ENCODE assay signal across 1 cellular context in the genomic region with DNA sequence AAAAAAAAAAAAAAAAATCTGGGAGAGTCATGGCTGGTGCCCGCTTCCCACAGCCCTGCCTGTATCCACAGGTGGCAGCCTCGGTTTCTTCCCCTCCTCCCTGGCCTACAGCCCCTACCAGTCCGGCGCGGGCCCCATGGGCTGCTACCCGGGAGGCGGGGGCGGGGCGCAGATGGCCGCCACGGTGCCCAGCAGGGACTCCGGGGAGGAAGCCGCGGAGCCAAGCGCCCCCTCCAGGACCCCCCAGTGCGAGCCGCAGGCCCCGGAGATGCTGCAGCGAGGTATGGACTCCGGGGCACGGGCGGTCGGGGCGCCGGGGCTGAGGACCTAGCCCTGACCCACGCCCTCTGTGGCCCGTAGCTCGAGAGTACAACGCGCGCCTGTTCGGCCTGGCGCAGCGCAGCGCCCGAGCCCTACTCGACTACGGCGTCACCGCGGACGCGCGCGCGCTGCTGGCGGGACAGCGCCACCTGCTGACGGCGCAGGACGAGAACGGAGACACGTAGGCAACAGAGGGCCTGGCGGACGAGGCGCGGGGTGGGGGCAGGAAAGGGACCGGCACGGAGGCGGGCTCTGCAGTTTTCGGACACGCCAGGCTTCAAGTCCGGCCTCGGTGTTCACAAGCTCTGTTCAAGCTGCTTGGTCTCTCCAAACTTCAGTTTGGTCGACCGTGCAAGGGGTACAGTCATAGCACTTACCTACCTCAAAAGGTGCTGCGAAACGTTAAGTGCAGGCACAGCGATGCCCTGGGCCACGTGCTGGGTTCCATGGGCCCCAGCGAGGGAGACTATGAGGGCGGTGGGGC.
TF ChIP-seq lines count a peak whose summit lies in the region.

No MANE protein-coding gene starts in this region.

TF ChIP-seq in HEK293, 187 proteins besides CTCF, POLR2A, EP300 and RAD21 (continued from another document and continues in another):
- TF ChIP-seq, protein P1, sequence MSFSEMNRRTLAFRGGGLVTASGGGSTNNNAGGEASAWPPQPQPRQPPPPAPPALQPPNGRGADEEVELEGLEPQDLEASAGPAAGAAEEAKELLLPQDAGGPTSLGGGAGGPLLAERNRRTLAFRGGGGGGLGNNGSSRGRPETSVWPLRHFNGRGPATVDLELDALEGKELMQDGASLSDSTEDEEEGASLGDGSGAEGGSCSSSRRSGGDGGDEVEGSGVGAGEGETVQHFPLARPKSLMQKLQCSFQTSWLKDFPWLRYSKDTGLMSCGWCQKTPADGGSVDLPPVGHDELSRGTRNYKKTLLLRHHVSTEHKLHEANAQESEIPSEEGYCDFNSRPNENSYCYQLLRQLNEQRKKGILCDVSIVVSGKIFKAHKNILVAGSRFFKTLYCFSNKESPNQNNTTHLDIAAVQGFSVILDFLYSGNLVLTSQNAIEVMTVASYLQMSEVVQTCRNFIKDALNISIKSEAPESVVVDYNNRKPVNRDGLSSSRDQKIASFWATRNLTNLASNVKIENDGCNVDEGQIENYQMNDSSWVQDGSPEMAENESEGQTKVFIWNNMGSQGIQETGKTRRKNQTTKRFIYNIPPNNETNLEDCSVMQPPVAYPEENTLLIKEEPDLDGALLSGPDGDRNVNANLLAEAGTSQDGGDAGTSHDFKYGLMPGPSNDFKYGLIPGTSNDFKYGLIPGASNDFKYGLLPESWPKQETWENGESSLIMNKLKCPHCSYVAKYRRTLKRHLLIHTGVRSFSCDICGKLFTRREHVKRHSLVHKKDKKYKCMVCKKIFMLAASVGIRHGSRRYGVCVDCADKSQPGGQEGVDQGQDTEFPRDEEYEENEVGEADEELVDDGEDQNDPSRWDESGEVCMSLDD (tag by site-specific recombination; IDR thresholded peaks at IDR 0.05), result peak; percentile 71
- TF ChIP-seq ZNF785 (tag by site-specific recombination; IDR thresholded peaks at IDR 0.05), result 0 out of 2 replicates have a peak, but pooled peaks have one; percentile 55
- TF ChIP-seq, protein P2, sequence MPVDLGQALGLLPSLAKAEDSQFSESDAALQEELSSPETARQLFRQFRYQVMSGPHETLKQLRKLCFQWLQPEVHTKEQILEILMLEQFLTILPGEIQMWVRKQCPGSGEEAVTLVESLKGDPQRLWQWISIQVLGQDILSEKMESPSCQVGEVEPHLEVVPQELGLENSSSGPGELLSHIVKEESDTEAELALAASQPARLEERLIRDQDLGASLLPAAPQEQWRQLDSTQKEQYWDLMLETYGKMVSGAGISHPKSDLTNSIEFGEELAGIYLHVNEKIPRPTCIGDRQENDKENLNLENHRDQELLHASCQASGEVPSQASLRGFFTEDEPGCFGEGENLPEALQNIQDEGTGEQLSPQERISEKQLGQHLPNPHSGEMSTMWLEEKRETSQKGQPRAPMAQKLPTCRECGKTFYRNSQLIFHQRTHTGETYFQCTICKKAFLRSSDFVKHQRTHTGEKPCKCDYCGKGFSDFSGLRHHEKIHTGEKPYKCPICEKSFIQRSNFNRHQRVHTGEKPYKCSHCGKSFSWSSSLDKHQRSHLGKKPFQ (tag by site-specific recombination; IDR thresholded peaks at IDR 0.05), result 0 out of 2 replicates have a peak, but pooled peaks have one; percentile 17
- TF ChIP-seq ZNF169 (tag by site-specific recombination; IDR thresholded peaks at IDR 0.05), result no peak
- peak; percentile 42; the same call in 1 of the 2 replicates for TF ChIP-seq ZBTB7A (tag by site-specific recombination; IDR thresholded peaks at IDR 0.05; ENCODE audit: low read depth)
- TF ChIP-seq GLI4 (tag by site-specific recombination; IDR thresholded peaks at IDR 0.05), result peak; percentile 60; the same call in 1 of the 2 replicates
- TF ChIP-seq, protein P3, sequence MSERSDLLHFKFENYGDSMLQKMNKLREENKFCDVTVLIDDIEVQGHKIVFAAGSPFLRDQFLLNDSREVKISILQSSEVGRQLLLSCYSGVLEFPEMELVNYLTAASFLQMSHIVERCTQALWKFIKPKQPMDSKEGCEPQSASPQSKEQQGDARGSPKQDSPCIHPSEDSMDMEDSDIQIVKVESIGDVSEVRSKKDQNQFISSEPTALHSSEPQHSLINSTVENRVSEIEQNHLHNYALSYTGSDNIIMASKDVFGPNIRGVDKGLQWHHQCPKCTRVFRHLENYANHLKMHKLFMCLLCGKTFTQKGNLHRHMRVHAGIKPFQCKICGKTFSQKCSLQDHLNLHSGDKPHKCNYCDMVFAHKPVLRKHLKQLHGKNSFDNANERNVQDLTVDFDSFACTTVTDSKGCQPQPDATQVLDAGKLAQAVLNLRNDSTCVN (tag by site-specific recombination; optimal IDR thresholded peaks at IDR 0.05), result peak; percentile 100
- TF ChIP-seq ZSCAN23 (tag by site-specific recombination; IDR thresholded peaks at IDR 0.05), result no peak
- TF ChIP-seq ZNF354C (tag by site-specific recombination; IDR thresholded peaks at IDR 0.05; ENCODE audit: borderline replicate concordance, low read depth), result no peak
- TF ChIP-seq ZNF214 (tag by site-specific recombination; IDR thresholded peaks at IDR 0.05; ENCODE audit: borderline replicate concordance), result no peak
- TF ChIP-seq ZBTB48 (tag by site-specific recombination; IDR thresholded peaks at IDR 0.05), result peak; percentile 91
- no peak for TF ChIP-seq ZNF521 (tag by site-specific recombination; IDR thresholded peaks at IDR 0.05)
- TF ChIP-seq RBAK (tag by site-specific recombination; IDR thresholded peaks at IDR 0.05), result no peak
- TF ChIP-seq, protein P4, sequence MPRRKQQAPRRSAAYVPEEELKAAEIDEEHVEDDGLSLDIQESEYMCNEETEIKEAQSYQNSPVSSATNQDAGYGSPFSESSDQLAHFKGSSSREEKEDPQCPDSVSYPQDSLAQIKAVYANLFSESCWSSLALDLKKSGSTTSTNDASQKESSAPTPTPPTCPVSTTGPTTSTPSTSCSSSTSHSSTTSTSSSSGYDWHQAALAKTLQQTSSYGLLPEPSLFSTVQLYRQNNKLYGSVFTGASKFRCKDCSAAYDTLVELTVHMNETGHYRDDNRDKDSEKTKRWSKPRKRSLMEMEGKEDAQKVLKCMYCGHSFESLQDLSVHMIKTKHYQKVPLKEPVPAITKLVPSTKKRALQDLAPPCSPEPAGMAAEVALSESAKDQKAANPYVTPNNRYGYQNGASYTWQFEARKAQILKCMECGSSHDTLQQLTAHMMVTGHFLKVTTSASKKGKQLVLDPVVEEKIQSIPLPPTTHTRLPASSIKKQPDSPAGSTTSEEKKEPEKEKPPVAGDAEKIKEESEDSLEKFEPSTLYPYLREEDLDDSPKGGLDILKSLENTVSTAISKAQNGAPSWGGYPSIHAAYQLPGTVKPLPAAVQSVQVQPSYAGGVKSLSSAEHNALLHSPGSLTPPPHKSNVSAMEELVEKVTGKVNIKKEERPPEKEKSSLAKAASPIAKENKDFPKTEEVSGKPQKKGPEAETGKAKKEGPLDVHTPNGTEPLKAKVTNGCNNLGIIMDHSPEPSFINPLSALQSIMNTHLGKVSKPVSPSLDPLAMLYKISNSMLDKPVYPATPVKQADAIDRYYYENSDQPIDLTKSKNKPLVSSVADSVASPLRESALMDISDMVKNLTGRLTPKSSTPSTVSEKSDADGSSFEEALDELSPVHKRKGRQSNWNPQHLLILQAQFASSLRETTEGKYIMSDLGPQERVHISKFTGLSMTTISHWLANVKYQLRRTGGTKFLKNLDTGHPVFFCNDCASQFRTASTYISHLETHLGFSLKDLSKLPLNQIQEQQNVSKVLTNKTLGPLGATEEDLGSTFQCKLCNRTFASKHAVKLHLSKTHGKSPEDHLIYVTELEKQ (tag by site-specific recombination; IDR thresholded peaks at IDR 0.05; ENCODE audit: borderline replicate concordance), result peak; percentile 60; the same call in 1 of the 2 replicates
- TF ChIP-seq, protein P5, sequence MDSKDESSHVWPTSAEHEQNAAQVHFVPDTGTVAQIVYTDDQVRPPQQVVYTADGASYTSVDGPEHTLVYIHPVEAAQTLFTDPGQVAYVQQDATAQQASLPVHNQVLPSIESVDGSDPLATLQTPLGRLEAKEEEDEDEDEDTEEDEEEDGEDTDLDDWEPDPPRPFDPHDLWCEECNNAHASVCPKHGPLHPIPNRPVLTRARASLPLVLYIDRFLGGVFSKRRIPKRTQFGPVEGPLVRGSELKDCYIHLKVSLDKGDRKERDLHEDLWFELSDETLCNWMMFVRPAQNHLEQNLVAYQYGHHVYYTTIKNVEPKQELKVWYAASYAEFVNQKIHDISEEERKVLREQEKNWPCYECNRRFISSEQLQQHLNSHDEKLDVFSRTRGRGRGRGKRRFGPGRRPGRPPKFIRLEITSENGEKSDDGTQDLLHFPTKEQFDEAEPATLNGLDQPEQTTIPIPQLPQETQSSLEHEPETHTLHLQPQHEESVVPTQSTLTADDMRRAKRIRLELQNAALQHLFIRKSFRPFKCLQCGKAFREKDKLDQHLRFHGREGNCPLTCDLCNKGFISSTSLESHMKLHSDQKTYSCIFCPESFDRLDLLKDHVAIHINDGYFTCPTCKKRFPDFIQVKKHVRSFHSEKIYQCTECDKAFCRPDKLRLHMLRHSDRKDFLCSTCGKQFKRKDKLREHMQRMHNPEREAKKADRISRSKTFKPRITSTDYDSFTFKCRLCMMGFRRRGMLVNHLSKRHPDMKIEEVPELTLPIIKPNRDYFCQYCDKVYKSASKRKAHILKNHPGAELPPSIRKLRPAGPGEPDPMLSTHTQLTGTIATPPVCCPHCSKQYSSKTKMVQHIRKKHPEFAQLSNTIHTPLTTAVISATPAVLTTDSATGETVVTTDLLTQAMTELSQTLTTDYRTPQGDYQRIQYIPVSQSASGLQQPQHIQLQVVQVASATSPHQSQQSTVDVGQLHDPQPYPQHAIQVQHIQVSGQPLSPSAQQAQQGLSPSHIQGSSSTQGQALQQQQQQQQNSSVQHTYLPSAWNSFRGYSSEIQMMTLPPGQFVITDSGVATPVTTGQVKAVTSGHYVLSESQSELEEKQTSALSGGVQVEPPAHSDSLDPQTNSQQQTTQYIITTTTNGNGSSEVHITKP (tag by site-specific recombination; IDR thresholded peaks at IDR 0.05), result peak; percentile 37; the same call in 1 of the 2 replicates
- TF ChIP-seq ZIC2 (tag by site-specific recombination; IDR thresholded peaks at IDR 0.05), result peak; percentile 99
- no peak for TF ChIP-seq ZNF248 (tag by site-specific recombination; IDR thresholded peaks at IDR 0.05)
- TF ChIP-seq ZNF544 (tag by site-specific recombination; IDR thresholded peaks at IDR 0.05), result no peak
- TF ChIP-seq, protein P6, sequence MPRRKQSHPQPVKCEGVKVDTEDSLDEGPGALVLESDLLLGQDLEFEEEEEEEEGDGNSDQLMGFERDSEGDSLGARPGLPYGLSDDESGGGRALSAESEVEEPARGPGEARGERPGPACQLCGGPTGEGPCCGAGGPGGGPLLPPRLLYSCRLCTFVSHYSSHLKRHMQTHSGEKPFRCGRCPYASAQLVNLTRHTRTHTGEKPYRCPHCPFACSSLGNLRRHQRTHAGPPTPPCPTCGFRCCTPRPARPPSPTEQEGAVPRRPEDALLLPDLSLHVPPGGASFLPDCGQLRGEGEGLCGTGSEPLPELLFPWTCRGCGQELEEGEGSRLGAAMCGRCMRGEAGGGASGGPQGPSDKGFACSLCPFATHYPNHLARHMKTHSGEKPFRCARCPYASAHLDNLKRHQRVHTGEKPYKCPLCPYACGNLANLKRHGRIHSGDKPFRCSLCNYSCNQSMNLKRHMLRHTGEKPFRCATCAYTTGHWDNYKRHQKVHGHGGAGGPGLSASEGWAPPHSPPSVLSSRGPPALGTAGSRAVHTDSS (tag by site-specific recombination; IDR thresholded peaks at IDR 0.05), result no peak
- TF ChIP-seq ZNF843 (tag by site-specific recombination; IDR thresholded peaks at IDR 0.05), result peak; percentile 74
- TF ChIP-seq ZNF473 (tag by site-specific recombination; IDR thresholded peaks at IDR 0.05), result no peak
- peak; percentile 88 for TF ChIP-seq ZNF335 (tag by site-specific recombination; conservative IDR thresholded peaks at IDR 0.05)
- TF ChIP-seq ZNF133 (tag by site-specific recombination; IDR thresholded peaks at IDR 0.05), result no peak
- no peak for TF ChIP-seq ZNF548 (tag by site-specific recombination; IDR thresholded peaks at IDR 0.05)
- peak; percentile 90 for TF ChIP-seq SP7 (tag by site-specific recombination; IDR thresholded peaks at IDR 0.05)
- no peak for TF ChIP-seq KLF7 (tag by site-specific recombination; IDR thresholded peaks at IDR 0.05; ENCODE audit: borderline replicate concordance)
- TF ChIP-seq, protein P7, sequence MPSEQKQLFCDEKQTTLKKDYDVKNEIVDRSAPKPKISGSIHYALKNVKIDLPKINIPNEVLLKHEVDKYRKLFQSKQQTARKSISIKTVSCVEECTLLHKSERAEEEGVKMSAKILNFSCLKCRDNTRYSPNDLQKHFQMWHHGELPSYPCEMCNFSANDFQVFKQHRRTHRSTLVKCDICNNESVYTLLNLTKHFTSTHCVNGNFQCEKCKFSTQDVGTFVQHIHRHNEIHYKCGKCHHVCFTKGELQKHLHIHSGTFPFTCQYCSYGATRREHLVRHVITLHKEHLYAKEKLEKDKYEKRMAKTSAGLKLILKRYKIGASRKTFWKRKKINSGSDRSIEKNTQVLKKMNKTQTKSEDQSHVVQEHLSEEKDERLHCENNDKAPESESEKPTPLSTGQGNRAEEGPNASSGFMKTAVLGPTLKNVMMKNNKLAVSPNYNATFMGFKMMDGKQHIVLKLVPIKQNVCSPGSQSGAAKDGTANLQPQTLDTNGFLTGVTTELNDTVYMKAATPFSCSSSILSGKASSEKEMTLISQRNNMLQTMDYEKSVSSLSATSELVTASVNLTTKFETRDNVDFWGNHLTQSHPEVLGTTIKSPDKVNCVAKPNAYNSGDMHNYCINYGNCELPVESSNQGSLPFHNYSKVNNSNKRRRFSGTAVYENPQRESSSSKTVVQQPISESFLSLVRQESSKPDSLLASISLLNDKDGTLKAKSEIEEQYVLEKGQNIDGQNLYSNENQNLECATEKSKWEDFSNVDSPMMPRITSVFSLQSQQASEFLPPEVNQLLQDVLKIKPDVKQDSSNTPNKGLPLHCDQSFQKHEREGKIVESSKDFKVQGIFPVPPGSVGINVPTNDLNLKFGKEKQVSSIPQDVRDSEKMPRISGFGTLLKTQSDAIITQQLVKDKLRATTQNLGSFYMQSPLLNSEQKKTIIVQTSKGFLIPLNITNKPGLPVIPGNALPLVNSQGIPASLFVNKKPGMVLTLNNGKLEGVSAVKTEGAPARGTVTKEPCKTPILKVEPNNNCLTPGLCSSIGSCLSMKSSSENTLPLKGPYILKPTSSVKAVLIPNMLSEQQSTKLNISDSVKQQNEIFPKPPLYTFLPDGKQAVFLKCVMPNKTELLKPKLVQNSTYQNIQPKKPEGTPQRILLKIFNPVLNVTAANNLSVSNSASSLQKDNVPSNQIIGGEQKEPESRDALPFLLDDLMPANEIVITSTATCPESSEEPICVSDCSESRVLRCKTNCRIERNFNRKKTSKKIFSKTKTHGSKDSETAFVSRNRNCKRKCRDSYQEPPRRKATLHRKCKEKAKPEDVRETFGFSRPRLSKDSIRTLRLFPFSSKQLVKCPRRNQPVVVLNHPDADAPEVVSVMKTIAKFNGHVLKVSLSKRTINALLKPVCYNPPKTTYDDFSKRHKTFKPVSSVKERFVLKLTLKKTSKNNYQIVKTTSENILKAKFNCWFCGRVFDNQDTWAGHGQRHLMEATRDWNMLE (tag by site-specific recombination; conservative IDR thresholded peaks at IDR 0.05; ENCODE audit: low read depth), result no peak
- no peak for TF ChIP-seq ZNF239 (tag by site-specific recombination; IDR thresholded peaks at IDR 0.05)
- TF ChIP-seq WT1 (tag by site-specific recombination; IDR thresholded peaks at IDR 0.05), result peak; percentile 32; the same call in 1 of the 2 replicates
- TF ChIP-seq, protein P8, sequence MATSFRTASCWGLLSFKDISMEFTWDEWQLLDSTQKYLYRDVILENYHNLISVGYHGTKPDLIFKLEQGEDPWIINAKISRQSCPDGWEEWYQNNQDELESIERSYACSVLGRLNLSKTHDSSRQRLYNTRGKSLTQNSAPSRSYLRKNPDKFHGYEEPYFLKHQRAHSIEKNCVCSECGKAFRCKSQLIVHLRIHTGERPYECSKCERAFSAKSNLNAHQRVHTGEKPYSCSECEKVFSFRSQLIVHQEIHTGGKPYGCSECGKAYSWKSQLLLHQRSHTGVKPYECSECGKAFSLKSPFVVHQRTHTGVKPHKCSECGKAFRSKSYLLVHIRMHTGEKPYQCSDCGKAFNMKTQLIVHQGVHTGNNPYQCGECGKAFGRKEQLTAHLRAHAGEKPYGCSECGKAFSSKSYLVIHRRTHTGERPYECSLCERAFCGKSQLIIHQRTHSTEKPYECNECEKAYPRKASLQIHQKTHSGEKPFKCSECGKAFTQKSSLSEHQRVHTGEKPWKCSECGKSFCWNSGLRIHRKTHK (tag by site-specific recombination; IDR thresholded peaks at IDR 0.05), result no peak
